ENCODE assay signal across 24 cellular contexts in genomic region chr5:14790931-14791330, GRCh38.
"Had no signal": no experiment of that assay in that cellular context is flagged by ENCODE, and none has a peak within 500 bp of the region (broad histone marks: within the 10 kb centered on the region; RNA-seq: fewer than 3 reads in every experiment).

No MANE protein-coding gene starts in this region.

- H3K4me3 ChIP-seq: body of pancreas, Peyer's patch, SJSA1 had no signal

- H3K4me1 ChIP-seq: body of pancreas, Peyer's patch, SJSA1 had no signal

- H3K27ac ChIP-seq: body of pancreas, RWPE1, SJSA1 had no signal

- H3K27me3 Mint-ChIP-seq: activated naive CD8-positive, alpha-beta T cell treated with anti-CD3 and anti-CD28 coated beads, Interleukin-2, amount 10 ng/mL, durations not matched to agents 7 days and 5 days had no signal

- H3K27me3 ChIP-seq: body of pancreas, Peyer's patch, SJSA1 had no signal

- H3K9me3 ChIP-seq: body of pancreas, Peyer's patch, SJSA1 had no signal

- H3K9me3 Mint-ChIP-seq: activated T-cell treated with anti-CD3 and anti-CD28 coated beads, Interleukin-2, amount 50 U/mL, for 4 hours; T-helper 1 cell treated with Interleukin-12 subunit alpha and Interleukin-12 subunit beta and Interleukin-4 antibody, amounts not matched to agents 30 μg/mL and 1 μg/mL, for 36 hours had no signal

- DNase-seq: activated CD4-positive, alpha-beta T cell treated with anti-CD3 and anti-CD28 coated beads for 4 hours; activated CD4-positive, alpha-beta T cell treated with anti-CD3 and anti-CD28 coated beads, Interleukin-2, amount 50 U/mL, for 48 hours; activated CD8-positive, alpha-beta memory T cell treated with anti-CD3 and anti-CD28 coated beads for 24 hours; activated effector memory CD4-positive, alpha-beta T cell treated with anti-CD3 and anti-CD28 coated beads, Interleukin-2, amount 50 U/mL, for 16 hours; activated naive CD4-positive, alpha-beta T cell treated with Interleukin-2 at 50 U/mL for 16 hours; activated naive CD8-positive, alpha-beta T cell treated with anti-CD3 and anti-CD28 coated beads, Interleukin-2, amount 10 ng/mL, durations not matched to agents 7 days and 5 days; activated T-cell treated with anti-CD3 and anti-CD28 coated beads, Interleukin-2, amount 50 U/mL, for 4 hours; aorta; body of pancreas; central memory CD4-positive, alpha-beta T cell; NCI-H1105 treated with DMSO at 0.1 percent for 48 hours; NCI-H1436 treated with DMSO at 0.1 percent for 48 hours; NCI-H187; NCI-H2081 treated with DMSO at 0.1 percent for 48 hours; NCI-H446; NCI-H524; SHP77; SW 1271 had no signal

- H3K36me3 ChIP-seq: Peyer's patch, SJSA1 had no signal

- ATAC-seq: activated CD4-positive, CD25-positive, alpha-beta regulatory T cell treated with anti-CD3 and anti-CD28 coated beads, Interleukin-2, amount 50 U/mL, for 24 hours; activated T-cell treated with anti-CD3 and anti-CD28 coated beads, Interleukin-2, amount 50 U/mL, for 4 hours; body of pancreas; SK-N-SH treated with all-trans-retinoic acid at 6 μM for 48 hours had no signal

- H3K27ac Mint-ChIP-seq: activated naive CD8-positive, alpha-beta T cell treated with anti-CD3 and anti-CD28 coated beads, Interleukin-2, amount 10 ng/mL, durations not matched to agents 7 days and 5 days; T-helper 1 cell treated with Interleukin-12 subunit alpha and Interleukin-12 subunit beta and Interleukin-4 antibody, amounts not matched to agents 30 μg/mL and 1 μg/mL, for 36 hours had no signal

- H3K4me3 Mint-ChIP-seq: activated naive CD8-positive, alpha-beta T cell treated with anti-CD3 and anti-CD28 coated beads, Interleukin-2, amount 10 ng/mL, durations not matched to agents 7 days and 5 days; activated T-cell treated with anti-CD3 and anti-CD28 coated beads, Interleukin-2, amount 50 U/mL, for 4 hours; T-helper 1 cell treated with Interleukin-12 subunit alpha and Interleukin-12 subunit beta and Interleukin-4 antibody, amounts not matched to agents 30 μg/mL and 1 μg/mL, for 36 hours had no signal
